In the genomic region with DNA sequence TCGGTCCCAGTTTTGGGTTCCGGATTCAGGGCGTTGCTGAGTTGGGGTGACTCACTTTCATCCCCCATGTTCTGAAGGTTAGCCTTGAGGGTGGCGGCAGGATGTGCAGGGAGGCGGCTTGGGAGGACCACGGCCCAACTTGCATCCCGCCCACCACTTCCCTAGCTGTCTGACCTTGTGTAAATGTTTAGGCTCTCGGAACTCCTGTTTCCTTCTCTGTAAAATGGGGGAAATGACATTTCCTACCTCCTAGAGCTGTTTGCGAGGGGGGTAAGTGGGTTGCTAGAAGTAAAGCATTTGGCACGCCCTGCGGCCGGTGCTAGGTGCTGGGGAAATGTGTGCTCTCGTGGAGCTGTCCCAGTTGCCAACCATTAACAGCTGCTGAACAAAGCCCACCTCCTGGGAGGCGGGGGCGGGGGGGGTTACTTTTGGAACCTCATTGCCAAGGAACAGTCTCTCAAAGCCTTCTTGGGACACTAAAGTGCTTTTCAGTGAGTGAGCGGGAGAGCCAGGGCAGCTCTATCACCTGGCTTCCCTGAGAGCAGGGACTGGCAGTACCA, we compare ENCODE assay signal across 9 cellular contexts. TPM values are rescaled to one million over a fixed set of nuclear protein-coding genes. Genes with fewer than 3 reads are reported as not detected.
DNase-seq lines count a peak whose midpoint lies in the region; ATAC-seq and TF ChIP-seq lines count a peak whose summit lies in the region.
"Had no signal": no experiment of that assay in that cellular context is flagged by ENCODE, and none has a peak within 500 bp of the region (broad histone marks: within the 10 kb centered on the region; RNA-seq: fewer than 3 reads in every experiment).

No MANE protein-coding gene starts in this region.

- H3K9me3 ChIP-seq in HUES48 (ENCODE audit: control insufficient read depth, insufficient read depth, low read length), result no peaks in the 10 kb centered on the region
- H3K9me3 ChIP-seq in body of pancreas, result no peaks in the 10 kb centered on the region
- no peaks in the 10 kb centered on the region for H3K9me3 ChIP-seq in spleen

- intact Hi-C loops in body of pancreas (cut with DNase I), result no loop called here
- intact Hi-C loops in spleen (cut with DNase I; ENCODE audit: low total_unique reads), result loop anchor here (10.0 kb wide), 1 partner anchor 55 kb away; no protein-coding TSS in a partner anchor

- peak overlapping the region; percentile 69 for H3K4me3 ChIP-seq in HUES48 (ENCODE audit: low read depth, low read length)
- peak overlapping the region; percentile 2 to 35 for H3K4me3 ChIP-seq in body of pancreas
- H3K4me3 ChIP-seq in spleen, result peak overlapping the region; percentile 25 to 65 (median 38)

- TF ChIP-seq POLR2A in body of pancreas (IDR thresholded peaks at IDR 0.05), result peak in 1 of 3 donors; percentile 14
- TF ChIP-seq POLR2A in spleen (IDR thresholded peaks at IDR 0.05), result no peak

- H3K36me3 ChIP-seq in HUES48 (ENCODE audit: control insufficient read depth, insufficient read depth, low read length) (peaks cover 38% of the 10 kb centered on the region), body of pancreas (replicated peaks in 1 of 2; ENCODE audit: insufficient read depth in 1 of 2, low read depth in 2 of 2) (peaks cover 0 to 2% of the 10 kb centered on the region in 2 donors), spleen (peaks cover 0 to 59% (median 40%) of the 10 kb centered on the region in 6 donors)

- H3K9ac ChIP-seq in HUES48 (ENCODE audit: low read depth, low read length), result no peak overlapping the region

- DNase-seq in body of pancreas, result peak in 2 of 4 donors; percentile 31 to 45
- DNase-seq in spleen, result peak; percentile 70
- no peak for DNase-seq in AG08396 (ENCODE audit: low spot score)
- DNase-seq in cortex of kidney (lab: John Stamatoyannopoulos, UW), result no peak
- DNase-seq in DMS53 (lab: John Stamatoyannopoulos, UW), result no peak
- no peak for DNase-seq in superior temporal gyrus (ENCODE audit: extremely low spot score)
- DNase-seq: activated effector memory CD4-positive, alpha-beta T cell treated with Interleukin-2 at 50 U/mL for 16 hours had no signal

- H3K27ac ChIP-seq in HUES48 (ENCODE audit: low read depth, low read length), result no peak overlapping the region
- H3K27ac ChIP-seq in body of pancreas, result peak overlapping the region; percentile 96 to 99 (median 98)
- peak overlapping the region; percentile 93 for H3K27ac ChIP-seq in layer of hippocampus (ENCODE audit: low read depth, low read length)
- peak overlapping the region; percentile 63 to 91 (median 86) for H3K27ac ChIP-seq in spleen

- H3K4me1 ChIP-seq in HUES48 (ENCODE audit: control insufficient read depth, insufficient read depth, low read length), result peaks cover 30% of the 10 kb centered on the region
- peaks cover 78% of the 10 kb centered on the region for H3K4me1 ChIP-seq in body of pancreas
- peaks cover 41 to 97% (median 92%) of the 10 kb centered on the region in 6 donors for H3K4me1 ChIP-seq in spleen

- H3K27me3 ChIP-seq in HUES48 (ENCODE audit: control insufficient read depth, insufficient read depth, low read length), result no peaks in the 10 kb centered on the region
- no peaks in the 10 kb centered on the region for H3K27me3 ChIP-seq in body of pancreas
- H3K27me3 ChIP-seq in layer of hippocampus (ENCODE audit: control insufficient read depth, insufficient read depth, low read length), result no peaks in the 10 kb centered on the region
- H3K27me3 ChIP-seq in spleen (replicated peaks in 1 of 7), result no peaks in the 10 kb centered on the region

- no peak for ATAC-seq in body of pancreas

- TF ChIP-seq CTCF in body of pancreas (IDR thresholded peaks at IDR 0.05) (no peak), spleen (IDR thresholded peaks at IDR 0.05 in 8 of 11, conservative IDR thresholded peaks at IDR 0.05 in 3 of 11) (no peak)

- 0 to 30% methylated on average over 1 to 16 of the region's 16 CpGs for WGBS in body of pancreas, 2 donors
- WGBS in spleen, 5 donors, result 39 to 47% (median 44%) methylated on average over 13 to 16 of the region's 16 CpGs

RNA-seq across cellular contexts. Expression of gene PTGES2, which starts 27.5 kb away (rescaled TPM):
- total RNA-seq in body of pancreas (100 to 1,000 TPM in 1 of 2 donors, 10 to 100 TPM in 1; 55.8 to 145 TPM), spleen (10 to 100 TPM; 45.2 to 66.6 (median 58.5) TPM)
- polyA plus RNA-seq in spleen, result 10 to 100 TPM; 45.8 to 71.2 (median 54.0) TPM

RNA-seq across cellular contexts. Expression of gene SLC25A25, which starts 32.0 kb away (rescaled TPM):
- total RNA-seq in body of pancreas (10 to 100 TPM; 31.4 to 36.6 TPM), spleen (10 to 100 TPM; 20.2 to 44.7 (median 26.0) TPM)
- 10 to 100 TPM in 1 of 3 donors, 1 to 10 TPM in 2; 6.2 to 13.6 (median 6.5) TPM for polyA plus RNA-seq in spleen

RNA-seq across cellular contexts. Expression of gene NAIF1, which starts 32.9 kb away (rescaled TPM):
- 1 to 10 TPM; 1.3 to 4.9 TPM for total RNA-seq in body of pancreas
- 10 to 100 TPM in 6 of 7 donors, 1 to 10 TPM in 1; 9.3 to 14.3 (median 11.7) TPM for total RNA-seq in spleen
- 10 to 100 TPM; 10.6 to 15.4 (median 10.8) TPM for polyA plus RNA-seq in spleen

RNA-seq across cellular contexts. Expression of gene LCN2, which starts 49.2 kb away (rescaled TPM):
- total RNA-seq in body of pancreas (10 to 100 TPM in 1 of 2 donors, 1 to 10 TPM in 1; 4.9 to 24.6 TPM), spleen (100 to 1,000 TPM in 1 of 7 donors, 10 to 100 TPM in 5, 1 to 10 TPM in 1; 7.7 to 218 (median 20.3) TPM)
- polyA plus RNA-seq in spleen, result 10 to 100 TPM; 10.7 to 17.5 (median 13.3) TPM

Comparison
In these comparisons a context has a peak if more than half of its experiments do, and no peak if none do; other contexts are left out.
1. H3K4me3 ChIP-seq: peak in every context shown above with its lines; median percentile 69 in HUES48; 38 in spleen; 18 in body of pancreas.